ENCODE assay signal across 8 cellular contexts in genomic region chr6:26022166-26022510, GRCh38. TPM values are rescaled to one million over a fixed set of nuclear protein-coding genes. Genes with fewer than 3 reads are reported as not detected.
DNase-seq lines count a peak whose midpoint lies in the region; ATAC-seq, FAIRE-seq and TF ChIP-seq lines count a peak whose summit lies in the region.

No MANE protein-coding gene starts in this region.

- CTCF ChIA-PET in GM12878 (lab: Yijun Ruan, JAX) = interaction anchor here (0.7 to 12.3 kb wide), 7 partner anchors 9 to 302 kb away, joined by 3 to 117 read pairs (median 11); a partner anchor contains a TSS

- H3K4me1 ChIP-seq in Loucy (ENCODE audit: insufficient read depth, low read length, poor library complexity, severe bottlenecking) (peaks cover 25% of the 10 kb centered on the region), GM12878 (ENCODE audit: control insufficient read depth, insufficient read depth, low read length) (peaks cover 8% of the 10 kb centered on the region)

- H3F3A ChIP-seq in Loucy (ENCODE audit: low read depth) = peaks cover 18% of the 10 kb centered on the region; the same call in 1 of the 2 replicates

- H3K36me3 ChIP-seq in Loucy (ENCODE audit: insufficient read depth, low read length) (no peaks in the 10 kb centered on the region), GM12878 (ENCODE audit: control insufficient read depth in 2 of 2, insufficient read depth in 2 of 2, low read length in 1 of 2) (no peaks in the 10 kb centered on the region)

- WGBS in GM12878 (ENCODE audit: insufficient coverage, insufficient replicate concordance, low lambda C conversion rate, missing lambda C conversion rate) = under 1% methylated on average over 6 of the region's 6 CpGs

- DNase-seq in GF-D8 (lab: John Stamatoyannopoulos, UW) = peak; percentile 64
- peak; percentile 39 for DNase-seq in RCC 7860 (ENCODE audit: low spot score)
- DNase-seq in GM12878 (ENCODE audit: low read depth, low spot score) = peak; percentile 59
- peak; percentile 44 to 87 for DNase-seq in hippocampal formation (lab: John Stamatoyannopoulos, UW)
- DNase-seq in putamen (ENCODE audit: low spot score) = peak; percentile 80
- DNase-seq in HuH-7.5 (ENCODE audit: low spot score) = no peak

- TF ChIP-seq POLR2A in GM12878 (IDR thresholded peaks at IDR 0.05; ENCODE audit: low read depth, low read length) = no peak

- no peak for TF ChIP-seq CTCF in Loucy (conservative IDR thresholded peaks at IDR 0.05; ENCODE audit: low read length)
- TF ChIP-seq CTCF in GM12878 (IDR thresholded peaks at IDR 0.05 in 2 of 3, conservative IDR thresholded peaks at IDR 0.05 in 1 of 3; ENCODE audit: control insufficient read depth in 2 of 3, extremely low read depth in 1 of 3, insufficient read depth in 1 of 3, low read depth in 3 of 3, low read length in 3 of 3) = no peak

- POLR2A ChIA-PET in GM12878 (lab: Charles Lee) = interaction anchor here (1.0 to 4.2 kb wide), 10 partner anchors 9 to 1871 kb away, joined by 3 to 50 read pairs (median 7); partner anchors contain the start of gene TRIM38

- peak overlapping the region; percentile 99 for H3K9ac ChIP-seq in Loucy (ENCODE audit: low read depth, low read length, poor library complexity, severe bottlenecking)
- H3K9ac ChIP-seq in GM12878 (ENCODE audit: control insufficient read depth, insufficient read depth, low read length) = peak overlapping the region; percentile 76

- H3K27ac ChIP-seq in GM12878 (ENCODE audit: control insufficient read depth, insufficient read depth) = peak overlapping the region; percentile 98

- H3K27me3 ChIP-seq in Loucy (ENCODE audit: insufficient read depth, low read length, poor library complexity, severe bottlenecking) = no peaks in the 10 kb centered on the region
- no peaks in the 10 kb centered on the region for H3K27me3 ChIP-seq in GM12878 (replicated peaks in 1 of 2; ENCODE audit: control insufficient read depth in 2 of 2, insufficient read depth in 2 of 2, low read length in 1 of 2)

- in situ Hi-C loops in GM12878 (cut with MboI) = no loop called here

- RAD21 ChIA-PET in GM12878 (lab: Charles Lee; ENCODE audit: unreplicated experiment) = interaction anchor here (0.6 to 4.2 kb wide), 14 partner anchors 10 to 744 kb away, joined by 3 to 53 read pairs (median 4); a partner anchor contains a TSS

- ATAC-seq in GM12878 (peak; percentile 32), GM19324 (IDR thresholded peaks at IDR 0.05; ENCODE audit: low FRiP score, unreplicated experiment) (no peak)

- no peaks in the 10 kb centered on the region for H3K9me3 ChIP-seq in Loucy (ENCODE audit: insufficient read depth, low read depth, low read length)
- H3K9me3 ChIP-seq in GM12878 (replicated peaks; ENCODE audit: control insufficient read depth, insufficient read depth, low read length) = peaks cover 7% of the 10 kb centered on the region

- H4K20me1 ChIP-seq in Loucy (ENCODE audit: insufficient read depth, low read length, poor library complexity, severe bottlenecking) = no peaks in the 10 kb centered on the region
- no peaks in the 10 kb centered on the region for H4K20me1 ChIP-seq in GM12878 (ENCODE audit: control insufficient read depth, insufficient read depth)

- intact Hi-C loops in GM12878 (cut with micrococcal nuclease; ENCODE audit: unreplicated experiment) = loop anchor here (10.0 kb wide), 1 partner anchor 1087 kb away; the partner anchor contains the start of gene RIPOR2

- peak overlapping the region; percentile 95 for H3K4me2 ChIP-seq in Loucy (ENCODE audit: low read depth, low read length, poor library complexity, severe bottlenecking)
- H3K4me2 ChIP-seq in GM12878 (ENCODE audit: control insufficient read depth, insufficient read depth) = peak overlapping the region; percentile 70

- no peak for TF ChIP-seq RAD21 in GM12878 (IDR thresholded peaks at IDR 0.05; ENCODE audit: insufficient read depth, low read depth, low read length)

- SMC1A ChIA-PET in GM12878 (lab: Charles Lee; ENCODE audit: uncharacterized antibody, unreplicated experiment) = interaction anchor here (0.7 to 4.4 kb wide), 11 partner anchors 9 to 74 kb away, joined by 3 to 36 read pairs (median 5); a partner anchor contains a TSS

- H2AFZ ChIP-seq in Loucy (ENCODE audit: low read length) = no peak overlapping the region
- peak overlapping the region; percentile 60 for H2AFZ ChIP-seq in GM12878 (ENCODE audit: control insufficient read depth, low read depth, low read length)

- no peaks in the 10 kb centered on the region for H3K9me2 ChIP-seq in Loucy (replicated peaks; ENCODE audit: low read depth, low read length)

- FAIRE-seq in RCC 7860 (lab: Jason Lieb, UNC) = no peak
- peak; percentile 38 for FAIRE-seq in GM12878 (lab: Jason Lieb, UNC)

- TF ChIP-seq EP300 in GM12878 (IDR thresholded peaks at IDR 0.05; ENCODE audit: borderline replicate concordance in 1 of 2, control insufficient read depth in 1 of 2, low read depth in 2 of 2, low read length in 2 of 2) = no peak

- H3K4me3 ChIP-seq in Loucy (ENCODE audit: low read length, poor library complexity, severe bottlenecking) (peak overlapping the region; percentile 93), GM12878 (peak overlapping the region; percentile 62)

- no TSS peak for BruUV-seq in GM12878 (replicated peaks; lab: Mats Ljungman, UMichigan)

- H3K79me2 ChIP-seq in Loucy (ENCODE audit: insufficient read depth, low read length) (no peaks in the 10 kb centered on the region), GM12878 (ENCODE audit: control insufficient read depth, insufficient read depth, low read length) (no peaks in the 10 kb centered on the region)

TF ChIP-seq in GM12878, 131 proteins besides CTCF, POLR2A, EP300 and RAD21 (continues in another document):
- TF ChIP-seq EZH2 (IDR thresholded peaks at IDR 0.05; ENCODE audit: borderline replicate concordance, control insufficient read depth, low read depth, low read length) (no peak), ZBTB4 (CRISPR knock-in tag; IDR thresholded peaks at IDR 0.05) (no peak), RBBP5 (conservative IDR thresholded peaks at IDR 0.05) (no peak), FOS (IDR thresholded peaks at IDR 0.05; ENCODE audit: borderline replicate concordance, extremely low read depth, insufficient read length) (peak; percentile 16), KAT2A (conservative IDR thresholded peaks at IDR 0.05; ENCODE audit: control insufficient read depth, low read depth, low read length) (no peak)
- TF ChIP-seq, protein P1, sequence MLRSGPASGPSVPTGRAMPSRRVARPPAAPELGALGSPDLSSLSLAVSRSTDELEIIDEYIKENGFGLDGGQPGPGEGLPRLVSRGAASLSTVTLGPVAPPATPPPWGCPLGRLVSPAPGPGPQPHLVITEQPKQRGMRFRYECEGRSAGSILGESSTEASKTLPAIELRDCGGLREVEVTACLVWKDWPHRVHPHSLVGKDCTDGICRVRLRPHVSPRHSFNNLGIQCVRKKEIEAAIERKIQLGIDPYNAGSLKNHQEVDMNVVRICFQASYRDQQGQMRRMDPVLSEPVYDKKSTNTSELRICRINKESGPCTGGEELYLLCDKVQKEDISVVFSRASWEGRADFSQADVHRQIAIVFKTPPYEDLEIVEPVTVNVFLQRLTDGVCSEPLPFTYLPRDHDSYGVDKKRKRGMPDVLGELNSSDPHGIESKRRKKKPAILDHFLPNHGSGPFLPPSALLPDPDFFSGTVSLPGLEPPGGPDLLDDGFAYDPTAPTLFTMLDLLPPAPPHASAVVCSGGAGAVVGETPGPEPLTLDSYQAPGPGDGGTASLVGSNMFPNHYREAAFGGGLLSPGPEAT (IDR thresholded peaks at IDR 0.05; ENCODE audit: low read depth) = no peak

RNA-seq across cellular contexts. Expression of gene TRIM38, which starts 59.5 kb away (rescaled TPM):
- total RNA-seq in GM12878 (2013; cell fraction: nucleolus; rRNA removed) = 33.7 and 35.2 TPM in 2 replicates
- total RNA-seq in GM12878 (2014; rRNA removed) (10.4 and 11.6 TPM in 2 replicates), GM12878 (2014; rRNA removed; fragmentation: Illumina TruSeq; extraction: Trizol) (14.3 and 15.0 TPM in 2 replicates), GM12878 (2021) (12.3 and 13.0 TPM in 2 replicates)
- 7.7 TPM for polyA plus RNA-seq in GM12878 (2011; ENCODE audit: low read depth)
- polyA plus RNA-seq in GM12878 (2011; rRNA removed) (14.7 and 16.9 TPM in 2 replicates), GM12878 (2014; fragmentation: Illumina TruSeq; extraction: Trizol) (14.3 and 18.5 TPM in 2 replicates), GM12878 (2014; fragmentation: Nextera tagmentation; extraction: Ambion mirVana) (1 to 10 TPM; 4.5 to 5.9 TPM), GM12878 (2014; rRNA removed) (10.5 and 11.2 TPM in 2 replicates), GM12878 (2016; fragmentation: Nextera tagmentation; extraction: Ambion mirVana) (10 to 100 TPM in 1 of 2 experiments, 1 to 10 TPM in 1; 9.4 to 10.9 TPM)
- 8.1 and 9.5 TPM in 2 replicates for polyA plus RNA-seq in GM12878 (2011; cell fraction: cytosol; rRNA removed)
- polyA plus RNA-seq in GM12878 (2011; cell fraction: nucleus; rRNA removed) = 16.7 and 17.4 TPM in 2 replicates
- polyA plus RNA-seq in GM12878 (2012) = 8.6 and 9.8 TPM in 2 replicates
- polyA minus RNA-seq in GM12878 (2011; rRNA and poly(A)+ RNA removed) = 16.9 and 17.1 TPM in 2 replicates
- 6.9 and 7.4 TPM in 2 replicates for polyA minus RNA-seq in GM12878 (2011; cell fraction: cytosol; rRNA and poly(A)+ RNA removed)
- polyA minus RNA-seq in GM12878 (2011; cell fraction: nucleus; rRNA and poly(A)+ RNA removed) = 11.6 and 15.7 TPM in 2 replicates
